Comparison of ENCODE assay signal across 16 cellular contexts in genomic region chr1:168991667-168992475, GRCh38.
DNase-seq lines count a peak whose midpoint lies in the region; ATAC-seq and TF ChIP-seq lines count a peak whose summit lies in the region.
"Had no signal": no experiment of that assay in that cellular context is flagged by ENCODE, and none has a peak within 500 bp of the region (broad histone marks: within the 10 kb centered on the region; RNA-seq: fewer than 3 reads in every experiment).

No MANE protein-coding gene starts in this region.

- ATAC-seq in HG02798 (IDR thresholded peaks at IDR 0.05; ENCODE audit: poor library complexity, unreplicated experiment) (peak; percentile 55), GM21723 (IDR thresholded peaks at IDR 0.05; ENCODE audit: unreplicated experiment) (no peak), GM21381 (IDR thresholded peaks at IDR 0.05; ENCODE audit: unreplicated experiment) (no peak)
- ATAC-seq: left lung had no signal

- H3K4me3 Mint-ChIP-seq in activated T-cell treated with anti-CD3 and anti-CD28 coated beads, Interleukin-2, amount 50 U/mL, for 24 hours: no peak overlapping the region
- H3K4me3 Mint-ChIP-seq: activated B cell treated with CpG ODN at 0.5 μM for 24 hours, naive B cell had no signal

- no peaks in the 10 kb centered on the region for H3K36me3 Mint-ChIP-seq in activated T-cell treated with anti-CD3 and anti-CD28 coated beads, Interleukin-2, amount 50 U/mL, for 24 hours (ENCODE audit: low read depth)
- H3K36me3 Mint-ChIP-seq: naive B cell had no signal

- no peaks in the 10 kb centered on the region for H3K4me1 ChIP-seq in neuron (ENCODE audit: insufficient read depth, low read length)
- H3K4me1 ChIP-seq: adrenal gland, esophagus muscularis mucosa, left lung, testis had no signal

- H3K27me3 ChIP-seq in neuron (ENCODE audit: insufficient read depth, low read length): no peaks in the 10 kb centered on the region
- H3K27me3 ChIP-seq: adrenal gland, esophagus muscularis mucosa, hepatocyte, left lung, testis had no signal

- peak overlapping the region; percentile 29 for H2AFZ ChIP-seq in neuron (ENCODE audit: low read depth, low read length)
- H2AFZ ChIP-seq: hepatocyte had no signal

- H3K4me1 Mint-ChIP-seq in activated T-cell treated with anti-CD3 and anti-CD28 coated beads, Interleukin-2, amount 50 U/mL, for 24 hours (ENCODE audit: low read depth): peaks cover 23% of the 10 kb centered on the region
- H3K4me1 Mint-ChIP-seq: activated B cell treated with CpG ODN at 0.5 μM for 24 hours, naive B cell had no signal

- H3K4me3 ChIP-seq in GM12865 (ENCODE audit: low read depth, low read length) (no peak overlapping the region), neuron (ENCODE audit: low read length) (no peak overlapping the region)
- H3K4me3 ChIP-seq: adrenal gland, esophagus muscularis mucosa, hepatocyte, left lung, testis had no signal

- H3K9me3 ChIP-seq in neuron (ENCODE audit: low read length): no peaks in the 10 kb centered on the region
- H3K9me3 ChIP-seq: esophagus muscularis mucosa, left lung, testis had no signal

- no peak for TF ChIP-seq CTCF in GM12865 (IDR thresholded peaks at IDR 0.05; ENCODE audit: insufficient read depth, low read depth, low read length, missing control alignments)

- no peaks in the 10 kb centered on the region for H3K36me3 ChIP-seq in neuron (ENCODE audit: insufficient read depth, low read length)
- H3K36me3 ChIP-seq: adrenal gland, esophagus muscularis mucosa, left lung had no signal

- H3K27ac Mint-ChIP-seq in activated T-cell treated with anti-CD3 and anti-CD28 coated beads, Interleukin-2, amount 50 U/mL, for 24 hours: peak overlapping the region; percentile 83
- H3K27ac Mint-ChIP-seq: activated B cell treated with CpG ODN at 0.5 μM for 24 hours, naive B cell had no signal

- H3K27me3 Mint-ChIP-seq in activated T-cell treated with anti-CD3 and anti-CD28 coated beads, Interleukin-2, amount 50 U/mL, for 24 hours: peaks cover 6% of the 10 kb centered on the region

- no peaks in the 10 kb centered on the region for H3K9me3 Mint-ChIP-seq in activated T-cell treated with anti-CD3 and anti-CD28 coated beads, Interleukin-2, amount 50 U/mL, for 24 hours
- H3K9me3 Mint-ChIP-seq: activated B cell treated with CpG ODN at 0.5 μM for 24 hours had no signal

- DNase-seq in GM12865 (ENCODE audit: low read depth) (peak; percentile 40), A172 (ENCODE audit: low spot score) (no peak), UCSD-AML1 (lab: John Stamatoyannopoulos, UW; ENCODE audit: unreplicated experiment) (no peak)
- DNase-seq in activated T-cell treated with anti-CD3 and anti-CD28 coated beads, Interleukin-2, amount 50 U/mL, for 24 hours: peak; percentile 53
- DNase-seq: activated B cell treated with CpG ODN at 0.5 μM for 24 hours, adrenal gland, left lung, naive B cell, NCI-H2029 treated with DMSO at 0.1 percent for 48 hours, testis had no signal

Comparison
In these comparisons a context has a peak if more than half of its experiments do, and no peak if none do; other contexts are left out.
1. DNase-seq: peak in GM12865 (single experiment) and activated T-cell treated with anti-CD3 and anti-CD28 coated beads, Interleukin-2, amount 50 U/mL, for 24 hours (single experiment); none in A172 (single experiment) and UCSD-AML1 (single experiment).